Comparison of ENCODE assay signal across 8 cellular contexts in the genomic region with DNA sequence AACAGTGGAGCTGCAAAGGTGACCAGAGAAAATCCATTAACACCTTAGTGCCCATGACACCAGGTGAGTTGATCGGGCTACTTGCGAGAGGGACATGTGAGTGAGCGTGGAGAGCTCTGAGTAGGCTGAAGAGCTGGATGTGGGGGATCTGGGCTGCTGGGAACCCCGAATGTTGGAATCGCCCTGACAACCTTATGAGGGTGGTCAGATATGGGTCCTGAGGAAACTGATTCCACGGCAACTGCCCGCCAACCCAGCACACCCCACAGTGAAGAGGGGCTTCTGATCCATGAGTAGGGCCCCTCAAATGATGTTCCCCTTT. TPM values are rescaled to one million over a fixed set of nuclear protein-coding genes. Genes with fewer than 3 reads are reported as not detected.
DNase-seq lines count a peak whose midpoint lies in the region; TF ChIP-seq lines count a peak whose summit lies in the region.

No MANE protein-coding gene starts in this region.

- CTCF ChIA-PET in Caco-2 (lab: Charles Lee), result interaction anchor here (0.6 to 2.7 kb wide), 2 partner anchors 15 to 34 kb away, joined by 7 to 13 read pairs; no protein-coding TSS in a partner anchor

- peak overlapping the region; percentile 92 for H3K4me3 Mint-ChIP-seq in Caco-2 (ENCODE audit: unreplicated experiment)
- peak overlapping the region; percentile 97 for H3K4me3 Mint-ChIP-seq in endothelial cell (ENCODE audit: unreplicated experiment)

- H3K9ac ChIP-seq in NT2/D1 (ENCODE audit: insufficient read length, low read depth), result peak overlapping the region; percentile 93

- intact Hi-C loops in Caco-2 (cut with micrococcal nuclease; ENCODE audit: unreplicated experiment), result no loop called here

- H3K4me3 ChIP-seq in Caco-2 (ENCODE audit: low read depth, low read length), result peak overlapping the region; percentile 79
- peak overlapping the region; percentile 82 for H3K4me3 ChIP-seq in NT2/D1 (ENCODE audit: insufficient read length, low read depth)
- H3K4me3 ChIP-seq in neuron (ENCODE audit: low read length), result peak overlapping the region; percentile 65

- no peaks in the 10 kb centered on the region for H3K27me3 ChIP-seq in Caco-2 (replicated peaks; ENCODE audit: control insufficient read depth, insufficient read depth, low read length)
- H3K27me3 ChIP-seq in NT2/D1 (ENCODE audit: insufficient read depth, insufficient read length), result peaks cover 67% of the 10 kb centered on the region
- peaks cover 5% of the 10 kb centered on the region for H3K27me3 ChIP-seq in neuron (ENCODE audit: insufficient read depth, low read length)

- H3K27ac Mint-ChIP-seq in Caco-2 (ENCODE audit: unreplicated experiment) (peak overlapping the region; percentile 61), endothelial cell (ENCODE audit: unreplicated experiment) (peak overlapping the region; percentile 0)

- H3K36me3 Mint-ChIP-seq in Caco-2 (ENCODE audit: insufficient read depth, unreplicated experiment) (peaks cover 10% of the 10 kb centered on the region), endothelial cell (ENCODE audit: low read depth, unreplicated experiment) (peaks cover 12% of the 10 kb centered on the region)

- H3K27me3 Mint-ChIP-seq in Caco-2 (ENCODE audit: insufficient read depth, unreplicated experiment), result peaks cover 10% of the 10 kb centered on the region
- peaks cover 12% of the 10 kb centered on the region for H3K27me3 Mint-ChIP-seq in endothelial cell (ENCODE audit: unreplicated experiment)

- no TSS peak for BruUV-seq in Caco-2 (replicated peaks; lab: Mats Ljungman, UMichigan)

- no peaks in the 10 kb centered on the region for H3K36me3 ChIP-seq in Caco-2 (ENCODE audit: control insufficient read depth, insufficient read depth, low read length)
- no peaks in the 10 kb centered on the region for H3K36me3 ChIP-seq in NT2/D1 (ENCODE audit: insufficient read depth, insufficient read length, low read length)
- H3K36me3 ChIP-seq in neuron (ENCODE audit: insufficient read depth, low read length), result no peaks in the 10 kb centered on the region

- DNase-seq in Caco-2 (no peak), NT2/D1 (ENCODE audit: low read depth, low spot score) (no peak), endothelial cell (ENCODE audit: low spot score) (no peak), OCI-M1 (lab: John Stamatoyannopoulos, UW) (no peak), NCI-H128 (lab: John Stamatoyannopoulos, UW; ENCODE audit: unreplicated experiment) (no peak)
- DNase-seq in activated CD8-positive, alpha-beta memory T cell treated with anti-CD3 and anti-CD28 coated beads, Interleukin-2, amount 50 U/mL, for 4 hours, result no peak
- no peak for DNase-seq in stimulated activated CD4-positive, alpha-beta T cell treated with anti-CD3 and anti-CD28 coated beads, Interleukin-2, amount 100 ng/mL, for 48 hours

- H3K4me1 ChIP-seq in Caco-2, result peaks cover 41% of the 10 kb centered on the region
- H3K4me1 ChIP-seq in NT2/D1 (ENCODE audit: insufficient read depth, insufficient read length), result no peaks in the 10 kb centered on the region
- peaks cover 11% of the 10 kb centered on the region for H3K4me1 ChIP-seq in neuron (ENCODE audit: insufficient read depth, low read length)

- H3K9me3 ChIP-seq in Caco-2 (no peaks in the 10 kb centered on the region), NT2/D1 (ENCODE audit: insufficient read depth, low read length) (no peaks in the 10 kb centered on the region), neuron (ENCODE audit: low read length) (no peaks in the 10 kb centered on the region)

- TF ChIP-seq CTCF in Caco-2 (IDR thresholded peaks at IDR 0.05; ENCODE audit: insufficient read depth in 1 of 2, low read depth in 1 of 2, low read length in 1 of 2, severe bottlenecking in 1 of 2, unreplicated experiment in 1 of 2) (no peak), endothelial cell (IDR thresholded peaks at IDR 0.05; ENCODE audit: unreplicated experiment) (no peak)

- H3K4me1 Mint-ChIP-seq in Caco-2 (ENCODE audit: low read depth, unreplicated experiment) (peaks cover 32% of the 10 kb centered on the region), endothelial cell (ENCODE audit: unreplicated experiment) (peaks cover 29% of the 10 kb centered on the region)

- H2AFZ ChIP-seq in neuron (ENCODE audit: low read depth, low read length), result peak overlapping the region; percentile 67

- POLR2A ChIA-PET in Caco-2 (lab: Charles Lee), result interaction anchor here (0.6 kb wide), 5 partner anchors 9 to 348 kb away, joined by 3 to 7 read pairs (median 5); a partner anchor contains a TSS

- H3K9me3 Mint-ChIP-seq in Caco-2 (ENCODE audit: unreplicated experiment) (no peaks in the 10 kb centered on the region), endothelial cell (ENCODE audit: unreplicated experiment) (no peaks in the 10 kb centered on the region)

RNA-seq across cellular contexts. Expression of a gene that starts 0.7 kb away (rescaled TPM):
- total RNA-seq in Caco-2 (2022) (12.1 and 17.0 TPM in 2 replicates), endothelial cell (ENCODE audit: unreplicated experiment) (199 TPM)

Comparison
In these comparisons a context has a peak if more than half of its experiments do, and no peak if none do; other contexts are left out.
1. RNA of a gene that starts 0.7 kb away (total RNA-seq): 199 TPM in endothelial cell (single experiment); 12.1 to 17.0 TPM in Caco-2; every median in the first group is over 10 times any median in the second.
2. Peak in every context shown above with its lines, with median percentiles within 50 percentile points of each other: H3K4me3 ChIP-seq.